21 cellular contexts compared by ENCODE assay signal in the genomic region with DNA sequence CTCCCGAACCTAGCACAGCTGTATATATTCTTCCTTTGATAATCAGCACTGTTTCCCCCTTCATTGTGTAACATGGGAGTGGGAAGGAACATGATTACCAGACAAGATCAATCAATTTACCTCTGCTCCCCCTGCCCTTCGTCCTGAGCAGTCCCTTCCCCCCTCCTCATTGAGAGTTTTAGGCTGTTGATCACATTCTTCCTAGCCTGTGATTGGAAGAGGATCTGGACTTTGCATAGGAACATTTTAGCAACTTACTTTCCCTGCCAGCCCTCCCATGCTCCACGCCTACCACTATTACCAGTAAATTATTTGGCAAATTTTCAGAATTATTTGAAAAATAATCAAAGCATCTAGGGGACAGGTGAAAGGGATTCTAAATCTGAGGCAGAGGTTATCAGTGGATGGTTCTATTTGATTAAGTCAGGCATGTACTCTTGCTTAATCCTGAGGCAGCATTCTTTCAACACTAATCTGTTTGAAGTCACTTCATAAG.
A peak's percentile ranks its signal among the peaks of the same experiment; 100 is the strongest.
DNase-seq lines count a peak whose midpoint lies in the region; ATAC-seq and TF ChIP-seq lines count a peak whose summit lies in the region.
"Had no signal": no experiment of that assay in that cellular context is flagged by ENCODE, and none has a peak within 500 bp of the region (broad histone marks: within the 10 kb centered on the region; RNA-seq: fewer than 3 reads in every experiment).

No MANE protein-coding gene starts in this region.

- H3K4me3 ChIP-seq in right lobe of liver (peak overlapping the region in 1 of 3 donors; percentile 9), spleen (no peak overlapping the region)
- H3K4me3 ChIP-seq: BLaER1, GM12878, GM23338 had no signal

- no peaks in the 10 kb centered on the region for H3K36me3 Mint-ChIP-seq in activated CD4-positive, alpha-beta T cell treated with anti-CD3 and anti-CD28 coated beads for 36 hours (ENCODE audit: low read depth)
- H3K36me3 Mint-ChIP-seq: CD4-positive, CD25-positive, alpha-beta regulatory T cell; CD8-positive, alpha-beta T cell had no signal

- TF ChIP-seq POLR2A in right lobe of liver (IDR thresholded peaks at IDR 0.05): no peak
- TF ChIP-seq POLR2A in spleen (IDR thresholded peaks at IDR 0.05): no peak

- CTCF ChIA-PET in activated CD4-positive, alpha-beta T cell treated with anti-CD3 and anti-CD28 coated beads for 36 hours (lab: Charles Lee): interaction anchor here (1.0 kb wide), 1 partner anchor 172 kb away, joined by 3 read pairs; no protein-coding TSS in a partner anchor

- H3K36me3 ChIP-seq in right lobe of liver (no peaks in the 10 kb centered on the region), spleen (no peaks in the 10 kb centered on the region)
- H3K36me3 ChIP-seq: BLaER1 had no signal

- ATAC-seq in activated CD4-positive, alpha-beta T cell treated with anti-CD3 and anti-CD28 coated beads for 36 hours: no peak
- ATAC-seq in left lobe of liver (peak; percentile 72), right lobe of liver (peak; percentile 71 to 86 (median 82)), GM18873 (IDR thresholded peaks at IDR 0.05; ENCODE audit: low FRiP score, unreplicated experiment) (no peak)
- ATAC-seq: CD8-positive, alpha-beta T cell; GM12878; GM23338; HCT116 had no signal

- H3K4me1 Mint-ChIP-seq in activated CD4-positive, alpha-beta T cell treated with anti-CD3 and anti-CD28 coated beads for 36 hours: peaks cover 21% of the 10 kb centered on the region
- H3K4me1 Mint-ChIP-seq: B cell; CD4-positive, CD25-positive, alpha-beta regulatory T cell; GM23338 had no signal

- no peak overlapping the region for H3K4me3 Mint-ChIP-seq in activated CD4-positive, alpha-beta T cell treated with anti-CD3 and anti-CD28 coated beads for 36 hours
- H3K4me3 Mint-ChIP-seq: B cell; CD4-positive, CD25-positive, alpha-beta regulatory T cell; CD8-positive, alpha-beta T cell; GM23338; H9; HFFc6 had no signal

- no peak for TF ChIP-seq CTCF in right lobe of liver (IDR thresholded peaks at IDR 0.05)
- no peak for TF ChIP-seq CTCF in spleen (IDR thresholded peaks at IDR 0.05 in 8 of 11, conservative IDR thresholded peaks at IDR 0.05 in 3 of 11)

- no peaks in the 10 kb centered on the region for H3K27me3 ChIP-seq in right lobe of liver
- H3K27me3 ChIP-seq in spleen (replicated peaks in 1 of 7): peaks cover 0 to 18% (median 0%) of the 10 kb centered on the region in 7 donors
- H3K27me3 ChIP-seq: BLaER1 had no signal

- POLR2A ChIA-PET in activated CD4-positive, alpha-beta T cell treated with anti-CD3 and anti-CD28 coated beads for 36 hours (lab: Charles Lee): no interaction called here

- H3K4me1 ChIP-seq in right lobe of liver (peaks cover 0 to 32% (median 11%) of the 10 kb centered on the region in 4 donors), spleen (no peaks in the 10 kb centered on the region)
- H3K4me1 ChIP-seq: BLaER1 had no signal

- 8% methylated on average over 3 of the region's 3 CpGs for WGBS in right lobe of liver (ENCODE audit: insufficient coverage, low coverage, low lambda C conversion rate, missing lambda C conversion rate)
- WGBS in spleen, 5 donors: 53 to 75% (median 63%) methylated on average over 3 of the region's 3 CpGs

- H3K27ac ChIP-seq in right lobe of liver: peak overlapping the region in 2 of 3 donors; percentile 42 to 63
- no peak overlapping the region for H3K27ac ChIP-seq in spleen
- H3K27ac ChIP-seq: 22Rv1, BLaER1, C4-2B had no signal

- peak overlapping the region; percentile 29 for H3K27ac Mint-ChIP-seq in activated CD4-positive, alpha-beta T cell treated with anti-CD3 and anti-CD28 coated beads for 36 hours
- H3K27ac Mint-ChIP-seq: B cell; CD4-positive, CD25-positive, alpha-beta regulatory T cell; CD8-positive, alpha-beta T cell; GM23338; H9; HFFc6 had no signal

- H3K9me3 Mint-ChIP-seq in activated CD4-positive, alpha-beta T cell treated with anti-CD3 and anti-CD28 coated beads for 36 hours (ENCODE audit: low read depth): peaks cover 2% of the 10 kb centered on the region
- H3K9me3 Mint-ChIP-seq: CD8-positive, alpha-beta T cell; GM23338; H9; HFFc6 had no signal

- no peak for DNase-seq in activated CD4-positive, alpha-beta T cell treated with anti-CD3 and anti-CD28 coated beads for 36 hours
- DNase-seq in activated CD4-positive, alpha-beta T cell treated with anti-CD3 and anti-CD28 coated beads, Interleukin-2, amount 50 U/mL, for 1 hour: no peak
- DNase-seq in left lobe of liver (ENCODE audit: low spot score) (no peak), right lobe of liver (no peak), spleen (no peak)
- DNase-seq: CD4-positive, CD25-positive, alpha-beta regulatory T cell; CD8-positive, alpha-beta T cell; DMS 273 treated with DMSO at 0.1 percent for 48 hours; DMS79; EL; GDM1; H9; HFFc6 had no signal

- H3K27me3 Mint-ChIP-seq in activated CD4-positive, alpha-beta T cell treated with anti-CD3 and anti-CD28 coated beads for 36 hours: peaks cover 9% of the 10 kb centered on the region

- H3K9me3 ChIP-seq in right lobe of liver (no peaks in the 10 kb centered on the region), spleen (no peaks in the 10 kb centered on the region)
- H3K9me3 ChIP-seq: BLaER1 had no signal

- intact Hi-C loops in activated CD4-positive, alpha-beta T cell treated with anti-CD3 and anti-CD28 coated beads for 36 hours (cut with DNase I, micrococcal nuclease): no loop called here
- intact Hi-C loops in right lobe of liver (cut with DNase I) (no loop called here), spleen (cut with DNase I; ENCODE audit: low total_unique reads) (no loop called here)

Comparison
In these comparisons a context has a peak if more than half of its experiments do, and no peak if none do; other contexts are left out.
1. ATAC-seq: peak in left lobe of liver (single experiment) and right lobe of liver (4 of 4); none in activated CD4-positive, alpha-beta T cell treated with anti-CD3 and anti-CD28 coated beads for 36 hours (single experiment) and GM18873 (single experiment).
2. H3K27ac ChIP-seq: peak in right lobe of liver (2 of 3); none in spleen (0 of 8).